Comparison of ENCODE assay signal across 10 cellular contexts in the genomic region with DNA sequence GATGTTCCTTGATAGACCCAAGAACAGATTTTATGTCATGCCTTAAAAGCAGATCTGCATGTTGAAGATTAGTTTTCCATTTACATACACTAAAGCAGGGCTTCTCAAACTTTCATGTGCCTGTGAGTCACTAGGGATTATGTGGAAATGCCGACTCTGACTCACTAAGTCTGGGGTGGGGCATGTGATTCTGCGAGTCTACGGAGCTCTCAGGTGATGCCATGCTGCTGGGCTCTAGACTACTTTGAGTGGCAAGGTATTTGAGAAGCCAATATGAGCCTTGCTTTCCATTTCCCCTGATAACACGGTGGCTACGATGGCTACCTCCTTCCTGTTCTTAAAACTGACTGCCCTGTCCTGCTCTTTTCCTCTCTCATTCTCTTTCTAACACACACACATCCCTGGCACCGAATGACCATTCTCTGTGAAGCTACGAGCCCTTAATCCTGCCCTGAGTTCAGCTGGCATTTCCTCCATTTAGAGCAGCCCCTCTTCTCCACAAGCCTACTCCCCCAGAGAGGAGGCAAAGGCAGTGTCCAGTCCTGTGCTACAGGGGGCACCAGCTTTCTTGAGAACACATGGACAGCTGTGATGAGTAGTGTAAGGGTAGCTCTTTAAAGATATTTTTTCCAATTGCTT. TPM values are rescaled to one million over a fixed set of nuclear protein-coding genes. Genes with fewer than 3 reads are reported as not detected.
DNase-seq lines count a peak whose midpoint lies in the region; ATAC-seq and TF ChIP-seq lines count a peak whose summit lies in the region.
"Had no signal": no experiment of that assay in that cellular context is flagged by ENCODE, and none has a peak within 500 bp of the region (broad histone marks: within the 10 kb centered on the region; RNA-seq: fewer than 3 reads in every experiment).

No MANE protein-coding gene starts in this region.

- H3K4me2 ChIP-seq in OCI-LY3 (ENCODE audit: low read length): peak overlapping the region; percentile 79

- peak overlapping the region; percentile 32 for H3K9ac ChIP-seq in OCI-LY3 (ENCODE audit: low read length)

- ATAC-seq in HG02798 (IDR thresholded peaks at IDR 0.05; ENCODE audit: poor library complexity, unreplicated experiment): no peak

- H3K4me3 ChIP-seq in OCI-LY3 (ENCODE audit: low read length) (peak overlapping the region; percentile 61), epithelial cell of proximal tubule (ENCODE audit: low read depth, low read length) (no peak overlapping the region)

- no peaks in the 10 kb centered on the region for H3K36me3 ChIP-seq in OCI-LY3 (replicated peaks; ENCODE audit: low read depth, low read length)

- peaks cover 17% of the 10 kb centered on the region for H3K4me1 ChIP-seq in OCI-LY3 (ENCODE audit: low read length)

- no peaks in the 10 kb centered on the region for H3K27me3 ChIP-seq in OCI-LY3 (ENCODE audit: low read depth, low read length)

- H4K20me1 ChIP-seq in OCI-LY3 (ENCODE audit: insufficient read depth, low read length): no peaks in the 10 kb centered on the region

- TF ChIP-seq CTCF in OCI-LY3 (IDR thresholded peaks at IDR 0.05; ENCODE audit: low read depth, low read length) (peak; percentile 24), epithelial cell of proximal tubule (conservative IDR thresholded peaks at IDR 0.05; ENCODE audit: low read depth, low read length) (no peak)

- DNase-seq in GM04503 (ENCODE audit: low read depth) (peak; percentile 58), epithelial cell of proximal tubule (ENCODE audit: low read depth) (peak; percentile 91), renal cortical epithelial cell (ENCODE audit: low read depth) (peak; percentile 98), HuH-7.5 (ENCODE audit: low spot score) (no peak), DMS79 treated with DMSO at 0.1 percent for 48 hours (lab: John Stamatoyannopoulos, UW) (no peak)
- DNase-seq in activated CD8-positive, alpha-beta memory T cell treated with anti-CD3 and anti-CD28 coated beads, Interleukin-2, amount 50 U/mL, for 4 hours: no peak
- DNase-seq: substantia nigra had no signal

- no peaks in the 10 kb centered on the region for H3K79me2 ChIP-seq in OCI-LY3 (ENCODE audit: low read length)

- peak overlapping the region; percentile 100 for H2AFZ ChIP-seq in OCI-LY3 (ENCODE audit: low read depth, low read length)

- no peak overlapping the region for H3K27ac ChIP-seq in OCI-LY3 (ENCODE audit: low read length)
- H3K27ac ChIP-seq: VCaP had no signal

- no peaks in the 10 kb centered on the region for H3K9me3 ChIP-seq in OCI-LY3 (ENCODE audit: insufficient read depth, low read length)

RNA-seq across cellular contexts. Expression of gene PYGO1, which starts 39.7 kb away (rescaled TPM):
- total RNA-seq in epithelial cell of proximal tubule (2.2 and 2.4 TPM in 2 replicates), renal cortical epithelial cell (1.4 and 12.4 TPM in 2 replicates)

Comparison
In these comparisons a context has a peak if more than half of its experiments do, and no peak if none do; other contexts are left out.
1. DNase-seq: peak in GM04503 (single experiment), epithelial cell of proximal tubule (single experiment) and renal cortical epithelial cell (single experiment); none in HuH-7.5 (single experiment), DMS79 treated with DMSO at 0.1 percent for 48 hours (single experiment) and activated CD8-positive, alpha-beta memory T cell treated with anti-CD3 and anti-CD28 coated beads, Interleukin-2, amount 50 U/mL, for 4 hours (single experiment).